ENCODE assay signal across 1 cellular context in genomic region chr6:166365806-166366205, GRCh38.
TF ChIP-seq lines count a peak whose summit lies in the region.

No MANE protein-coding gene starts in this region.

TF ChIP-seq in GM12878, 131 proteins besides CTCF, POLR2A, EP300 and RAD21:
- no peak for TF ChIP-seq PML (IDR thresholded peaks at IDR 0.05; ENCODE audit: low read length)
- TF ChIP-seq STAT1 (conservative IDR thresholded peaks at IDR 0.05): no peak
- no peak for TF ChIP-seq EED (IDR thresholded peaks at IDR 0.05; ENCODE audit: low read depth)
- no peak for TF ChIP-seq ZZZ3 (IDR thresholded peaks at IDR 0.05; ENCODE audit: control insufficient read depth, insufficient read length, low read depth)
- TF ChIP-seq MTA3 (IDR thresholded peaks at IDR 0.05; ENCODE audit: borderline replicate concordance, low read length): no peak
- no peak for TF ChIP-seq NRF1 (conservative IDR thresholded peaks at IDR 0.05; ENCODE audit: low read depth, low read length)
- no peak for TF ChIP-seq BRCA1 (IDR thresholded peaks at IDR 0.05; ENCODE audit: low read depth, low read length)
- no peak for TF ChIP-seq RAD51 (IDR thresholded peaks at IDR 0.05)
- no peak for TF ChIP-seq KLF5 (IDR thresholded peaks at IDR 0.05; ENCODE audit: partially characterized antibody)
- no peak for TF ChIP-seq FOXM1 (IDR thresholded peaks at IDR 0.05; ENCODE audit: low read depth, low read length)
- no peak for TF ChIP-seq ZBTB11 (CRISPR knock-in tag; IDR thresholded peaks at IDR 0.05)
- no peak for TF ChIP-seq SRF (IDR thresholded peaks at IDR 0.05; ENCODE audit: low read depth in 2 of 2, low read length in 2 of 2)
- TF ChIP-seq RELB (IDR thresholded peaks at IDR 0.05; ENCODE audit: low read depth): no peak
